In genomic region chr11:22635689-22636088, GRCh38 we compare ENCODE assay signal across 1 cellular context.
TF ChIP-seq lines count a peak whose summit lies in the region.

No MANE protein-coding gene starts in this region.

TF ChIP-seq in H1, 55 proteins besides CTCF, POLR2A, EP300 and RAD21 (continued from another document):
- TF ChIP-seq MAFK (IDR thresholded peaks at IDR 0.05; ENCODE audit: low read depth, low read length): no peak
- TF ChIP-seq SP1 (IDR thresholded peaks at IDR 0.05; ENCODE audit: low read depth, low read length): no peak
- TF ChIP-seq GTF2F1 (IDR thresholded peaks at IDR 0.05; ENCODE audit: borderline replicate concordance, low read depth, low read length): no peak
- no peak for TF ChIP-seq RBBP5 (IDR thresholded peaks at IDR 0.05; ENCODE audit: borderline replicate concordance, low read depth, low read length)
- TF ChIP-seq ZNF274 (IDR thresholded peaks at IDR 0.05; ENCODE audit: borderline replicate concordance, extremely low read depth, low read length): no peak
- TF ChIP-seq NRF1 (IDR thresholded peaks at IDR 0.05; ENCODE audit: low read depth, low read length): no peak
- TF ChIP-seq SAP30 (IDR thresholded peaks at IDR 0.05; ENCODE audit: insufficient read depth, insufficient replicate concordance, low read length): no peak
- TF ChIP-seq CEBPB (IDR thresholded peaks at IDR 0.05; ENCODE audit: low read depth, low read length): no peak
- no peak for TF ChIP-seq SIN3A (conservative IDR thresholded peaks at IDR 0.05 in 1 of 2, IDR thresholded peaks at IDR 0.05 in 1 of 2; ENCODE audit: low read depth in 1 of 2, low read length in 2 of 2)
- TF ChIP-seq TBP (IDR thresholded peaks at IDR 0.05; ENCODE audit: low read depth, low read length): no peak
- no peak for TF ChIP-seq BACH1 (IDR thresholded peaks at IDR 0.05; ENCODE audit: low read length)
- no peak for TF ChIP-seq CHD1 (IDR thresholded peaks at IDR 0.05; ENCODE audit: low read depth, low read length)
- no peak for TF ChIP-seq JUN (IDR thresholded peaks at IDR 0.05; ENCODE audit: low read depth, low read length)
- no peak for TF ChIP-seq KDM1A (IDR thresholded peaks at IDR 0.05; ENCODE audit: borderline replicate concordance, low read length)
- no peak for TF ChIP-seq RFX5 (IDR thresholded peaks at IDR 0.05; ENCODE audit: borderline replicate concordance, low read depth, low read length)
